In the genomic region with DNA sequence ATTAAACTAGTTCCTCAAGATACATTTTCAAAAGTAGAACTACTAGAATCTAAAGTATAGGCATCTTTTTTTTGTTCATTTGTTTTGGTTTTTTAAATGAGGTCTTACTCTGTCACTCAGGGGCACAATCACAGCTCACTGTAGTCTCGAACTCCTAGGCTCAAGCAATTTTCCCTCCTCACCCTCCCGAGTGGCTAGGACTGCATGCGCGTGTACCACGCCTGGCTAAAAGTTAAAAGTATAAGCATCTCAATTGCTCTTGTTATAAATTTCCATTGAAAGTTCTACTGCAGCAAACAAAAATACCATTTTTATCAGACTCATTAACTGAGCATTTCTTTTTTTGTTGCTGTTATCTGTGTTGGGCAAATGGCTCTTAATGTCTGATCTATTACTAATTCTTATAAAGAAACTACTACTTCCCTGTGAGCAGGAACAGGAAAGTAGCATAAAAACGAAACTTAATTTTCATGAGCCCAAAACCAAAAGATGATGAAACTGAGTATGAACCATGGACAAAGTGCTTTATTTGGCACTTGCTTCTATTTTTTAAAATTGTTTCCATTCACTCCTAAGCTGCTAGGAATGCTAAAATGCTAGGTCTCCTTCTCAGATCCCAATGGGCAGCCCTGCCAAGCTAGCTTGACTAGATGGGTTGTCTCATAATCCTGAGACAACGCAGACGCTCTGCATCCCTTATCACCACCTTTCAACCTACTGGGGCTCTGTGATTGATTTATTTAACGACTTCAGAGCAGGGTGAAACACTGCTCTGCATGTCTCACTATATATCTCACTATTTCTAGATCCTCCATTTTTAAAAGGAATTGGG, we compare ENCODE assay signal across 1 cellular context.
TF ChIP-seq lines count a peak whose summit lies in the region.

No MANE protein-coding gene starts in this region.

TF ChIP-seq in SK-N-SH, 30 proteins besides CTCF, POLR2A, EP300 and RAD21 (continued from another document):
- TF ChIP-seq RFX5 (IDR thresholded peaks at IDR 0.05; ENCODE audit: low read length) = no peak
TF ChIP-seq in SK-N-SH: peak in this region for 1.
